7 cellular contexts compared by ENCODE assay signal in the genomic region with DNA sequence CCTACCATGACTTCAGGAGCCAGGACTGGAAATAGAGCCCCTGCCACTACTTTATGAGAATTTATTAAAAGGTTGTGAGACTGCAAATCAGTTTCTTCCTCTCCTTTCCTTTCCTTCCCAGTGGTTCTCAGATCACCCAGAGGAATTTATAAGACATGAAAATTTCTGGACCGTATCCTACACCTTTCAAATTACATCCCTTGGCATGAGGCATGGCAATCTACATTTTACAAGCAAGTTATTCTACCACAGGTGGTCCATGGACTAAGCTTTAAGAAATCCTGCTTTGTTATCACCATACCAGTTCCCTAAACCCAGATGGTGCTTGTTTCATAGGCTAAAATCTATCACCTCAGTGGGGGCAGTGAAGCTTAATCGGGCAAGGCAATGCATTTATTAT.
"Had no signal": no experiment of that assay in that cellular context is flagged by ENCODE, and none has a peak within 500 bp of the region (broad histone marks: within the 10 kb centered on the region; RNA-seq: fewer than 3 reads in every experiment).

No MANE protein-coding gene starts in this region.

- DNase-seq: H9, HCEC 1CT, IMR-90, KBM-7 had no signal

- FAIRE-seq: H1, H54, HTR-8/SVneo had no signal
